Comparison of ENCODE assay signal across 15 cellular contexts in the genomic region with DNA sequence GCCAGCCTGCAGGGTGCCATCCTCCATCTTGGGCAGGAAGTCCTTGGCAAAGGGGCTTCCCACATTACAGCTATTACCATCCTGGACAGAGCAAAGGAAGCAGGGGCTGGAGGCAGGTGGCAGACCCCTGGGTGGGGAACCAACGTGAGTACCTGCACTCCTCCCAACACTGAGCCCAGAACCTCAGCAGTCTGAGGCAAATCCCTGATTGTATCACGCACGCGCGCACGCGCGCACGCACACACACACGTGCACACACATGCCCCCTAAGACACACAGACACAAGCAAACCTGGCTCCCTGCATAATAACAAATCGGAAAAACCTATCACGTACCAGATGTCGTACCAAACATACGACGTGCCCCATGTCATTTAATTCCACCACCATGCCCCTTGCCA.
"Had no signal": no experiment of that assay in that cellular context is flagged by ENCODE, and none has a peak within 500 bp of the region (broad histone marks: within the 10 kb centered on the region; RNA-seq: fewer than 3 reads in every experiment).

No MANE protein-coding gene starts in this region.

- H3K36me3 ChIP-seq: ovary, uterus had no signal

- H3K4me1 ChIP-seq: uterus had no signal

- H3K27me3 ChIP-seq: esophagus squamous epithelium, ovary, uterus had no signal

- H3K27me3 Mint-ChIP-seq: activated naive CD8-positive, alpha-beta T cell treated with anti-CD3 and anti-CD28 coated beads, Interleukin-2, amount 10 ng/mL, durations not matched to agents 7 days and 5 days had no signal

- H3K9me3 Mint-ChIP-seq: activated naive CD8-positive, alpha-beta T cell treated with anti-CD3 and anti-CD28 coated beads, Interleukin-2, amount 10 ng/mL, durations not matched to agents 7 days and 5 days; nephron had no signal

- H3K27ac Mint-ChIP-seq: activated naive CD8-positive, alpha-beta T cell treated with anti-CD3 and anti-CD28 coated beads, Interleukin-2, amount 10 ng/mL, durations not matched to agents 7 days and 5 days; nephron had no signal

- H3K4me3 ChIP-seq: esophagus squamous epithelium, mucosa of descending colon, ovary, uterus had no signal

- H3K27ac ChIP-seq: esophagus squamous epithelium, ovary, uterus had no signal

- FAIRE-seq: TTC549 had no signal

- H3K9me3 ChIP-seq: esophagus squamous epithelium, mucosa of descending colon, ovary, uterus had no signal

- H3K4me3 Mint-ChIP-seq: activated naive CD8-positive, alpha-beta T cell treated with anti-CD3 and anti-CD28 coated beads, Interleukin-2, amount 10 ng/mL, durations not matched to agents 7 days and 5 days; nephron had no signal

- DNase-seq: activated CD4-positive, alpha-beta T cell treated with anti-CD3 and anti-CD28 coated beads, Interleukin-2, amount 50 U/mL, for 1 hour; activated CD4-positive, CD25-positive, alpha-beta regulatory T cell; activated naive CD8-positive, alpha-beta T cell treated with anti-CD3 and anti-CD28 coated beads, Interleukin-2, amount 10 ng/mL, durations not matched to agents 7 days and 5 days; aorta; esophagus squamous epithelium; foreskin fibroblast; head of caudate nucleus; islet precursor cell; mucosa of descending colon; stimulated activated CD4-positive, alpha-beta T cell treated with anti-CD3 and anti-CD28 coated beads, Interleukin-4, amount 100 ng/mL, for 4 hours; T-helper 2 cell; uterus had no signal

- H3K4me1 Mint-ChIP-seq: nephron had no signal
